In genomic region chr19:1992759-1993260, GRCh38 we compare ENCODE assay signal across 16 cellular contexts. TPM values are rescaled to one million over a fixed set of nuclear protein-coding genes. Genes with fewer than 3 reads are reported as not detected.
DNase-seq lines count a peak whose midpoint lies in the region; ATAC-seq and TF ChIP-seq lines count a peak whose summit lies in the region.
"Had no signal": no experiment of that assay in that cellular context is flagged by ENCODE, and none has a peak within 500 bp of the region (broad histone marks: within the 10 kb centered on the region; RNA-seq: fewer than 3 reads in every experiment).

No MANE protein-coding gene starts in this region.

- intact Hi-C loops in left colon (cut with DNase I, micrococcal nuclease), result no loop called here

- peaks cover 9% of the 10 kb centered on the region for H3K27me3 Mint-ChIP-seq in WTC11 (ENCODE audit: low read depth)
- H3K27me3 Mint-ChIP-seq: activated naive CD4-positive, alpha-beta T cell treated with anti-CD3 and anti-CD28 coated beads, Interleukin-2, amount 10 ng/mL, durations not matched to agents 7 days and 5 days had no signal

- POLR2A ChIA-PET in WTC11 (lab: Charles Lee), result interaction anchor here (0.5 kb wide), 1 partner anchor 27 kb away, joined by 4 read pairs; no protein-coding TSS in a partner anchor

- H3K36me3 Mint-ChIP-seq in WTC11, result peaks cover 33% of the 10 kb centered on the region

- H3K27ac Mint-ChIP-seq in WTC11, result no peak overlapping the region
- H3K27ac Mint-ChIP-seq: activated naive CD4-positive, alpha-beta T cell treated with anti-CD3 and anti-CD28 coated beads, Interleukin-2, amount 10 ng/mL, durations not matched to agents 7 days and 5 days had no signal

- H3K4me1 Mint-ChIP-seq in WTC11, result 0 out of 2 replicates have a peak, but pooled peaks cover 4% of the 10 kb centered on the region
- H3K4me1 Mint-ChIP-seq: activated naive CD4-positive, alpha-beta T cell treated with anti-CD3 and anti-CD28 coated beads, Interleukin-2, amount 10 ng/mL, durations not matched to agents 7 days and 5 days had no signal

- ATAC-seq in WTC11, result peak; percentile 77
- peak; percentile 77 for ATAC-seq in left colon
- no peak for ATAC-seq in GM21390 (IDR thresholded peaks at IDR 0.05; ENCODE audit: unreplicated experiment)
- no peak for ATAC-seq in GM21717 (IDR thresholded peaks at IDR 0.05; ENCODE audit: unreplicated experiment)

- H3K4me3 Mint-ChIP-seq in WTC11, result no peak overlapping the region
- H3K4me3 Mint-ChIP-seq: activated naive CD4-positive, alpha-beta T cell treated with anti-CD3 and anti-CD28 coated beads, Interleukin-2, amount 10 ng/mL, durations not matched to agents 7 days and 5 days had no signal

- TF ChIP-seq CTCF in WTC11 (IDR thresholded peaks at IDR 0.05), result no peak

- peak; percentile 44 for DNase-seq in AG08395 (ENCODE audit: low spot score)
- peak; percentile 80 for DNase-seq in D341Med (ENCODE audit: low spot score)
- DNase-seq in WTC11 (ENCODE audit: low spot score), result peak; percentile 71
- DNase-seq in left colon, result peak in 1 of 2 donors; percentile 59
- DNase-seq in NCI-H524 (lab: John Stamatoyannopoulos, UW), result no peak
- DNase-seq in NCI-H510A treated with DMSO at 0.1 percent for 48 hours (lab: John Stamatoyannopoulos, UW), result no peak
- DNase-seq: activated naive CD4-positive, alpha-beta T cell treated with anti-CD3 and anti-CD28 coated beads, Interleukin-2, amount 10 ng/mL, durations not matched to agents 7 days and 5 days; central memory CD4-positive, alpha-beta T cell; hypothalamus; mesenchymal stem cell; NCI-H1105 treated with DMSO at 0.1 percent for 48 hours; NCI-H510A; SHP77; WERI-Rb-1 had no signal

- H3K9me3 Mint-ChIP-seq in WTC11, result peaks cover 5% of the 10 kb centered on the region
- H3K9me3 Mint-ChIP-seq: activated naive CD4-positive, alpha-beta T cell treated with anti-CD3 and anti-CD28 coated beads, Interleukin-2, amount 10 ng/mL, durations not matched to agents 7 days and 5 days had no signal

- CTCF ChIA-PET in WTC11 (lab: Charles Lee), result no interaction called here

TF ChIP-seq in WTC11, 78 proteins besides CTCF, POLR2A, EP300 and RAD21:
- TF ChIP-seq E2F5 (CRISPR knock-in tag; IDR thresholded peaks at IDR 0.05) (no peak), ZMAT4 (CRISPR knock-in tag; IDR thresholded peaks at IDR 0.05) (no peak), ESRRA (CRISPR knock-in tag; IDR thresholded peaks at IDR 0.05; ENCODE audit: borderline replicate concordance) (no peak), EMX1 (CRISPR knock-in tag; IDR thresholded peaks at IDR 0.05) (no peak), HMGA2 (CRISPR knock-in tag; IDR thresholded peaks at IDR 0.05) (no peak), STAT6 (CRISPR knock-in tag; conservative IDR thresholded peaks at IDR 0.05; ENCODE audit: low read depth) (no peak), SMAD4 (CRISPR knock-in tag; IDR thresholded peaks at IDR 0.05) (no peak), ATF1 (CRISPR knock-in tag; IDR thresholded peaks at IDR 0.05) (no peak), NFATC4 (CRISPR knock-in tag; IDR thresholded peaks at IDR 0.05) (no peak), MLX (CRISPR knock-in tag; IDR thresholded peaks at IDR 0.05) (no peak), FOXK1 (CRISPR knock-in tag; IDR thresholded peaks at IDR 0.05) (no peak), ZNF281 (CRISPR knock-in tag; IDR thresholded peaks at IDR 0.05) (no peak), OVOL2 (CRISPR knock-in tag; IDR thresholded peaks at IDR 0.05; ENCODE audit: borderline replicate concordance) (no peak)

RNA-seq across cellular contexts. Expression of gene BTBD2, which starts 22.7 kb away (rescaled TPM):
- total RNA-seq in WTC11 (2021) (106 to 148 TPM (median 145 TPM) in 3 replicates), left colon (10 to 100 TPM; 73.1 to 73.7 TPM)

RNA-seq across cellular contexts. Expression of gene CSNK1G2, which starts 51.8 kb away (rescaled TPM):
- total RNA-seq in WTC11 (2021), result 102 to 126 TPM (median 107 TPM) in 3 replicates
- total RNA-seq in left colon, result 10 to 100 TPM; 51.4 to 74.1 TPM

RNA-seq across cellular contexts. Expression of gene MKNK2, which starts 58.2 kb away (rescaled TPM):
- total RNA-seq in WTC11 (2021) (150 to 165 TPM (median 163 TPM) in 3 replicates), left colon (100 to 1,000 TPM; 242 to 319 TPM)

Comparison
In these comparisons a context has a peak if more than half of its experiments do, and no peak if none do; other contexts are left out.
1. DNase-seq: peak in AG08395 (single experiment), D341Med (single experiment) and WTC11 (single experiment); none in NCI-H524 (0 of 2) and NCI-H510A treated with DMSO at 0.1 percent for 48 hours (single experiment).
2. ATAC-seq: peak in WTC11 (single experiment) and left colon (single experiment); none in GM21390 (single experiment) and GM21717 (single experiment).